In the genomic region with DNA sequence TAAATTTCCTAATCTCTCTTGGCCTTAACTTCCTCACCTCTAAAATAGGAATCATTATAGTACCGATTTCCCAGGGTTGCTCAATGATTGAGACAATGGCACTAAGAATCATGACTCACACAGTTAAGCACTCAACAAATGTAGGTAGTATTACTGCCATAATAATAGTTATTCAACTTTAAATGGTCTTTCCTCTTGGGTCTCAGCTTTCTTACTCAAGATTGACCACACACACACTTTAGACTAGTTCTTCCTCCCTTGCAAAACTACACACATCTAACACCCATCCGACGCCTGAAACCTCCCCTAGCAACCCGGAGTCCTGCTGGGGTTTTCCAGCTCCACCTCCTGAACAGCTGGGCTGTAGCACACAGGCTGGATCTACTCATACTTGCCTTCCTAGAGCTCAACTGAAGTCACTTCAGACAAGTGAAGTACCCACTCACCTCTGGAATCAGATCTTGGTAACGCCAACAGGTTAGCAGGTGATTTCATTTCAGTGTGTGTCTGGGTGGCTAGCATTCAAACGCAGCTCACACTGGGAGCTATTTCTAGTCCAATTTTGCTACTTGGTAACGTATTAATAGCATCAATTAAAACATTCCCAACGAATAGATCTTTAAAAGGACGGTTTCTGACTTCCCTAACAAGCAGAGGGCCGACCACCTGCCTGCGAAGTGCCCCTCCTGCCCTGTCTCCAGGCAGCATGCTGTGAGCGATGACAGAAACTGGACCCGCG, we compare ENCODE assay signal across 8 cellular contexts. TPM values are rescaled to one million over a fixed set of nuclear protein-coding genes. Genes with fewer than 3 reads are reported as not detected.
DNase-seq lines count a peak whose midpoint lies in the region; ATAC-seq and TF ChIP-seq lines count a peak whose summit lies in the region.

No MANE protein-coding gene starts in this region.

- TF ChIP-seq CTCF in breast epithelium (IDR thresholded peaks at IDR 0.05) (no peak), liver (IDR thresholded peaks at IDR 0.05; ENCODE audit: low read depth, low read length, missing input control) (no peak)

- DNase-seq in NCI-H1694 treated with DMSO at 0.1 percent for 48 hours (lab: John Stamatoyannopoulos, UW) (peak; percentile 22), NCI-H1694 (lab: John Stamatoyannopoulos, UW) (no peak), HCEC 1CT (peak; percentile 73), M059J (ENCODE audit: low read depth) (peak; percentile 52), T-helper 17 cell (peak in 2 of 3 donors; percentile 22 to 27), breast epithelium (ENCODE audit: low spot score in 2 of 2) (no peak)
- DNase-seq in stimulated activated CD8-positive, alpha-beta memory T cell treated with anti-CD3 and anti-CD28 coated beads, Interleukin-12 subunit alpha, Interleukin-12 subunit beta, amount 100 ng/mL, for 1 hour (ENCODE audit: low read depth), result peak; percentile 11

- peak; percentile 34 for ATAC-seq in T-helper 17 cell

- H3K36me3 Mint-ChIP-seq in T-helper 17 cell (ENCODE audit: low read depth), result peaks cover 11% of the 10 kb centered on the region

- H3K4me1 ChIP-seq in breast epithelium, result peaks cover 0 to 7% of the 10 kb centered on the region in 2 donors
- H3K4me1 ChIP-seq in liver (ENCODE audit: control insufficient read depth in 4 of 4, insufficient read depth in 4 of 4, low read length in 3 of 4), result peaks cover 0 to 13% (median 9%) of the 10 kb centered on the region in 4 donors

- H3K4me1 Mint-ChIP-seq in T-helper 17 cell, result peaks cover 52% of the 10 kb centered on the region

- TF ChIP-seq RAD21 in liver (IDR thresholded peaks at IDR 0.05), result no peak

- H3K9me3 ChIP-seq in T-helper 17 cell (ENCODE audit: control insufficient read depth, low read length, poor library complexity, severe bottlenecking) (no peaks in the 10 kb centered on the region), breast epithelium (no peaks in the 10 kb centered on the region), liver (ENCODE audit: control insufficient read depth in 4 of 4, low read length in 3 of 4) (no peaks in the 10 kb centered on the region)

- H3K4me3 ChIP-seq in breast epithelium (peak overlapping the region; percentile 85 to 100 (median 88)), liver (ENCODE audit: low read depth in 1 of 3, low read length in 3 of 3) (peak overlapping the region; percentile 69 to 91 (median 71))

- intact Hi-C loops in breast epithelium (cut with DNase I; ENCODE audit: low total_unique reads), result no loop called here

- WGBS in liver, result 9% methylated on average over 14 of the region's 14 CpGs

- H3K36me3 ChIP-seq in breast epithelium (no peaks in the 10 kb centered on the region), liver (ENCODE audit: control insufficient read depth in 4 of 4, insufficient read depth in 3 of 4, low read depth in 1 of 4, low read length in 3 of 4) (no peaks in the 10 kb centered on the region)

- H3K27me3 ChIP-seq in breast epithelium (no peaks in the 10 kb centered on the region), liver (ENCODE audit: control insufficient read depth in 4 of 4, insufficient read depth in 4 of 4, low read length in 3 of 4) (no peaks in the 10 kb centered on the region)

- H3K27ac ChIP-seq in breast epithelium (peak overlapping the region; percentile 58 to 87), liver (ENCODE audit: low read depth in 1 of 2, low read length in 2 of 2) (peak overlapping the region in 1 of 2 donors; percentile 66)

- TF ChIP-seq POLR2A in breast epithelium (IDR thresholded peaks at IDR 0.05), result no peak

- H3K4me3 Mint-ChIP-seq in T-helper 17 cell, result peak overlapping the region; percentile 94

- peak overlapping the region in 1 of 2 donors; percentile 2 for H3K9ac ChIP-seq in liver (ENCODE audit: low read depth in 1 of 2, low read length in 2 of 2)

- H3K27me3 Mint-ChIP-seq in T-helper 17 cell, result no peaks in the 10 kb centered on the region

- H3K27ac Mint-ChIP-seq in T-helper 17 cell, result peak overlapping the region; percentile 96

TF ChIP-seq in liver, 16 proteins besides CTCF, POLR2A, EP300 and RAD21:
- no peak for TF ChIP-seq NR2F2 (IDR thresholded peaks at IDR 0.05)
- no peak for TF ChIP-seq EGR1 (IDR thresholded peaks at IDR 0.05; ENCODE audit: low read depth in 2 of 2)
- no peak for TF ChIP-seq HNF4G (IDR thresholded peaks at IDR 0.05)
- no peak for TF ChIP-seq FOXA1 (IDR thresholded peaks at IDR 0.05)
- TF ChIP-seq HNF4A (conservative IDR thresholded peaks at IDR 0.05), result no peak
- TF ChIP-seq, protein P1, sequence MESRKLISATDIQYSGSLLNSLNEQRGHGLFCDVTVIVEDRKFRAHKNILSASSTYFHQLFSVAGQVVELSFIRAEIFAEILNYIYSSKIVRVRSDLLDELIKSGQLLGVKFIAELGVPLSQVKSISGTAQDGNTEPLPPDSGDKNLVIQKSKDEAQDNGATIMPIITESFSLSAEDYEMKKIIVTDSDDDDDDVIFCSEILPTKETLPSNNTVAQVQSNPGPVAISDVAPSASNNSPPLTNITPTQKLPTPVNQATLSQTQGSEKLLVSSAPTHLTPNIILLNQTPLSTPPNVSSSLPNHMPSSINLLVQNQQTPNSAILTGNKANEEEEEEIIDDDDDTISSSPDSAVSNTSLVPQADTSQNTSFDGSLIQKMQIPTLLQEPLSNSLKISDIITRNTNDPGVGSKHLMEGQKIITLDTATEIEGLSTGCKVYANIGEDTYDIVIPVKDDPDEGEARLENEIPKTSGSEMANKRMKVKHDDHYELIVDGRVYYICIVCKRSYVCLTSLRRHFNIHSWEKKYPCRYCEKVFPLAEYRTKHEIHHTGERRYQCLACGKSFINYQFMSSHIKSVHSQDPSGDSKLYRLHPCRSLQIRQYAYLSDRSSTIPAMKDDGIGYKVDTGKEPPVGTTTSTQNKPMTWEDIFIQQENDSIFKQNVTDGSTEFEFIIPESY (IDR thresholded peaks at IDR 0.05), result no peak
- no peak for TF ChIP-seq SP1 (IDR thresholded peaks at IDR 0.05)
- TF ChIP-seq YY1 (IDR thresholded peaks at IDR 0.05), result no peak
- TF ChIP-seq RXRA (IDR thresholded peaks at IDR 0.05), result no peak
- no peak for TF ChIP-seq FOXA2 (IDR thresholded peaks at IDR 0.05)
- no peak for TF ChIP-seq GABPA (IDR thresholded peaks at IDR 0.05 in 1 of 2, conservative IDR thresholded peaks at IDR 0.05 in 1 of 2)
- TF ChIP-seq, protein P2, sequence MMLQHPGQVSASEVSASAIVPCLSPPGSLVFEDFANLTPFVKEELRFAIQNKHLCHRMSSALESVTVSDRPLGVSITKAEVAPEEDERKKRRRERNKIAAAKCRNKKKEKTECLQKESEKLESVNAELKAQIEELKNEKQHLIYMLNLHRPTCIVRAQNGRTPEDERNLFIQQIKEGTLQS (IDR thresholded peaks at IDR 0.05), result no peak
- TF ChIP-seq, protein P3, sequence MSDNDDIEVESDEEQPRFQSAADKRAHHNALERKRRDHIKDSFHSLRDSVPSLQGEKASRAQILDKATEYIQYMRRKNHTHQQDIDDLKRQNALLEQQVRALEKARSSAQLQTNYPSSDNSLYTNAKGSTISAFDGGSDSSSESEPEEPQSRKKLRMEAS (IDR thresholded peaks at IDR 0.05), result no peak

RNA-seq across cellular contexts. Expression of a gene that starts 1.2 kb away (rescaled TPM):
- total RNA-seq in M059J (2014; rRNA removed; shearing (Covaris generic)), result 20.3 and 28.3 TPM in 2 replicates
- total RNA-seq in T-helper 17 cell (100 to 1,000 TPM in 1 of 2 donors, 10 to 100 TPM in 1; 96.4 to 106 TPM), breast epithelium (10 to 100 TPM; 17.9 to 38.1 (median 30.5) TPM), liver (10 to 100 TPM in 1 of 2 donors, 1 to 10 TPM in 1; 9.4 to 19.9 TPM)
- polyA plus RNA-seq in liver, result 10 to 100 TPM in 1 of 2 donors, 1 to 10 TPM in 1; 8.8 to 10.6 TPM

Comparison
In these comparisons a context has a peak if more than half of its experiments do, and no peak if none do; other contexts are left out.
1. DNase-seq: peak in NCI-H1694 treated with DMSO at 0.1 percent for 48 hours (single experiment), HCEC 1CT (single experiment), M059J (single experiment), T-helper 17 cell (2 of 3) and stimulated activated CD8-positive, alpha-beta memory T cell treated with anti-CD3 and anti-CD28 coated beads, Interleukin-12 subunit alpha, Interleukin-12 subunit beta, amount 100 ng/mL, for 1 hour (single experiment); none in NCI-H1694 (single experiment) and breast epithelium (0 of 2).